In the genomic region with DNA sequence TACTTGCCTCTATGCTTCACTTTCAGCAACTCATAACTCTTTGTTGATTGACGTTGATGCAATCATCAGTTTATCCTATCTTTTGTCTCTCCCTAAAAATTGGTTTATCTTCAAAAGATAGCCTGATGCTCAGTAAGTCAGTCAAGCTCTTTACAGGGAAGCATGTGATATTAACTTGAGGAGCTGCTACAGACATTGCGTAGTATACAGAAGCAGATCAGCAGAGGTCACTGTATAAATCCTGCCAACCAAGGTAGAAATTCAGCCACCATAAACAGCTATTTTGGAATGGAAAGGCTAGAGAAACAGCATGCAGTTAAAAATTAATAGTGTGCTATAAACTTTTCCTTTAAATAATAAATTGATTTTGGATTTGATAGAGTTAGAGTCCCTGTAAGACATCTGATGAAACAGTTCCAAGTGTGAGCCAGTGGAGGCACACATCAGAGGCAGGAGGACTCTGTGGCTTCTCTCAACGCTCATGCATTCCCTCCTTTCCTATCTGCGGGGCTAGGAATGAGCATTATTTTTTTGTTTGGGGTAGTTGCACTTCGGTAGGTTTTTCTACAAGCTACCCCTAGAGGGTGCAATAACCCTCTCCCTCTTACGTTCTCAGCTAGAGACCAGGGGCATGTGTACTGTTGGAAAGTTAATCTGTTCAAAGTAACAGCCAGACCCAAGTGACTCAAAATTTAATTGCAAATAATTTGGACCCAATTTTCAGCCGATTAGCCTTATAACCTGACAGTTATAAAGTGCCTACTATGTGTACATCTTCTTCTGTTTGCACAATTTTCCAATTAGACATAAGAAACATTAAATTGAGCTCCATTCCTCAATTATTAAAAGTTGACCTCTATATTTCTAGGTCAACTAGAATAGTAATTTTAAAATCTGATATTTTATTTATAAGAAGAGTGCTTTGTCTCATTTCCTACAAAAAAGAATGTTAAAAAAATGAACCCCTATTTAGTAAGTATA, we compare ENCODE assay signal across 8 cellular contexts.
DNase-seq lines count a peak whose midpoint lies in the region; ATAC-seq and TF ChIP-seq lines count a peak whose summit lies in the region.

No MANE protein-coding gene starts in this region.

- H2BK120ac ChIP-seq in mesendoderm (ENCODE audit: low read depth, low read length): no peak overlapping the region

- no CpG with 5 or more reads among the region's 7 CpGs for WGBS in mesendoderm (ENCODE audit: extremely low coverage, insufficient coverage, low lambda C conversion rate)
- WGBS in lower leg skin, 2 donors: 28% methylated on average over 7 of the region's 7 CpGs

- H3K27ac Mint-ChIP-seq in naive thymus-derived CD8-positive, alpha-beta T cell: no peak overlapping the region

- H3K27ac ChIP-seq in mesendoderm (ENCODE audit: low read depth, low read length): no peak overlapping the region

- no peak overlapping the region for H3K4ac ChIP-seq in mesendoderm (ENCODE audit: low read depth, low read length)

- H3K18ac ChIP-seq in mesendoderm (ENCODE audit: low read length): no peak overlapping the region

- H2AK5ac ChIP-seq in mesendoderm (ENCODE audit: low read length): no peak overlapping the region

- H3K36me3 ChIP-seq in mesendoderm (ENCODE audit: control insufficient read depth, insufficient read depth, low read length): no peaks in the 10 kb centered on the region

- no peaks in the 10 kb centered on the region for H3K4me1 Mint-ChIP-seq in naive thymus-derived CD8-positive, alpha-beta T cell

- H3K36me3 Mint-ChIP-seq in naive thymus-derived CD8-positive, alpha-beta T cell: no peaks in the 10 kb centered on the region

- H4K8ac ChIP-seq in mesendoderm (ENCODE audit: low read depth, low read length): no peak overlapping the region

- no peak overlapping the region for H3K23ac ChIP-seq in mesendoderm (ENCODE audit: low read length)

- TF ChIP-seq POLR2A in lower leg skin (IDR thresholded peaks at IDR 0.05): no peak

- H3K56ac ChIP-seq in mesendoderm (ENCODE audit: low read length): no peak overlapping the region

- H3K27me3 Mint-ChIP-seq in naive thymus-derived CD8-positive, alpha-beta T cell: peaks cover 0 to 2% (median 0%) of the 10 kb centered on the region in 5 donors

- peaks cover 0 to 5% (median under 1%) of the 10 kb centered on the region in 9 donors for H3K9me3 Mint-ChIP-seq in naive thymus-derived CD8-positive, alpha-beta T cell

- H3K4me3 Mint-ChIP-seq in naive thymus-derived CD8-positive, alpha-beta T cell: no peak overlapping the region

- no peaks in the 10 kb centered on the region for H3K4me1 ChIP-seq in mesendoderm (ENCODE audit: control insufficient read depth, low read depth, low read length)

- H3K79me1 ChIP-seq in mesendoderm (ENCODE audit: low read length): no peaks in the 10 kb centered on the region

- peak; percentile 62 for ATAC-seq in HG03354 (IDR thresholded peaks at IDR 0.05; ENCODE audit: poor library complexity, severe bottlenecking, unreplicated experiment)
- no peak for ATAC-seq in naive thymus-derived CD8-positive, alpha-beta T cell

- POLR2A ChIA-PET in naive thymus-derived CD8-positive, alpha-beta T cell (lab: Charles Lee): no interaction called here

- TF ChIP-seq CTCF in lower leg skin (IDR thresholded peaks at IDR 0.05): peak in 1 of 3 donors; percentile 19

- no peak overlapping the region for H3K9ac ChIP-seq in mesendoderm (ENCODE audit: low read length)

- no peaks in the 10 kb centered on the region for H3K27me3 ChIP-seq in mesendoderm (ENCODE audit: insufficient read depth, low read length, poor library complexity)

- H2BK15ac ChIP-seq in mesendoderm (replicated peaks; ENCODE audit: low read depth): no peak overlapping the region

- intact Hi-C loops in lower leg skin (cut with DNase I; ENCODE audit: low total_unique reads): loop anchor here (10.0 kb wide), 1 partner anchor 642 kb away; no protein-coding TSS in a partner anchor

- H4K5ac ChIP-seq in mesendoderm (ENCODE audit: low read length): no peak overlapping the region

- DNase-seq in DMS79 treated with DMSO at 0.1 percent for 48 hours (lab: John Stamatoyannopoulos, UW) (peak; percentile 2), DMS79 (lab: John Stamatoyannopoulos, UW) (no peak), NCI-H524 treated with DMSO at 0.1 percent for 48 hours (lab: John Stamatoyannopoulos, UW) (peak; percentile 67), dermis blood vessel endothelial cell (peak; percentile 0), mesendoderm (peak; percentile 81), lower leg skin (ENCODE audit: low spot score in 2 of 2) (no peak)
- no peak for DNase-seq in naive thymus-derived CD8-positive, alpha-beta T cell

- no peaks in the 10 kb centered on the region for H3K79me2 ChIP-seq in mesendoderm (ENCODE audit: control insufficient read depth, insufficient read depth, low read length)

- H2BK5ac ChIP-seq in mesendoderm (ENCODE audit: low read length): no peak overlapping the region

- H3K4me2 ChIP-seq in mesendoderm (ENCODE audit: low read length): no peak overlapping the region

- H3K4me3 ChIP-seq in mesendoderm (ENCODE audit: low read length): no peak overlapping the region
- no peak overlapping the region for H3K4me3 ChIP-seq in lower leg skin (ENCODE audit: low read depth, poor library complexity, severe bottlenecking)

Comparison
In these comparisons a context has a peak if more than half of its experiments do, and no peak if none do; other contexts are left out.
1. DNase-seq: peak in DMS79 treated with DMSO at 0.1 percent for 48 hours (single experiment), NCI-H524 treated with DMSO at 0.1 percent for 48 hours (single experiment), dermis blood vessel endothelial cell (single experiment) and mesendoderm (single experiment); none in DMS79 (single experiment), lower leg skin (0 of 2) and naive thymus-derived CD8-positive, alpha-beta T cell (0 of 10).